23 cellular contexts compared by ENCODE assay signal in the genomic region with DNA sequence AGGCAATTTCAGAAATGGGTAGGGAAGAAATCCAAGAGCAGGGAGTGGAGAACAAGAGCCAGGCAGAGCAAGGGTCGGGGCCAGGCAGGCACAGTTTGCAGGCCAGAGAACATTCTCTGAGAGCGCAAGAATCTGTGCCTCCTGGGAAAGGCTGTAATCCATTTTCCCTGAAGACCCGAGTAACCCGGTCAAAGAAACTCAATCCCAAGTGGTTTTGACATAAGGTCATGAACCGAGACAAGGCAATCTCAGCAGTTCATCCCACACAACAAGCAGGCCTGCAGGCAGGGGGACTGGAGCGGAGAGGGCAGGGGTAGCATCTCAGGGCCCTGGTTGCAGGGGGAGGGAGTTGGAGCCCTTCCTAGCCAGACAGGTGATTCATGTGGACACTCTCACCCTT.
"Had no signal": no experiment of that assay in that cellular context is flagged by ENCODE, and none has a peak within 500 bp of the region (broad histone marks: within the 10 kb centered on the region; RNA-seq: fewer than 3 reads in every experiment).

No MANE protein-coding gene starts in this region.

- H3K27ac ChIP-seq: colonic mucosa, esophagus squamous epithelium, gastrocnemius medialis, lower lobe of right lung, tibial artery had no signal

- H3K27me3 ChIP-seq: colonic mucosa had no signal

- ATAC-seq: left colon had no signal

- H3K4me3 ChIP-seq: colonic mucosa, esophagus squamous epithelium, gastrocnemius medialis, lower lobe of right lung, tibial artery had no signal

- H3K9me3 ChIP-seq: colonic mucosa, esophagus squamous epithelium, gastrocnemius medialis, lower lobe of right lung, tibial artery had no signal

- H3K27ac Mint-ChIP-seq: activated B cell treated with CpG ODN at 0.5 μM for 24 hours; activated CD4-positive, alpha-beta T cell treated with anti-CD3 and anti-CD28 coated beads for 36 hours; activated naive CD8-positive, alpha-beta T cell treated with anti-CD3 and anti-CD28 coated beads for 36 hours; endodermal cell; progenitor cell of endocrine pancreas; stimulated activated naive CD8-positive, alpha-beta T cell treated with anti-CD3 and anti-CD28 coated beads, Interleukin-15, Interleukin-2, amounts not matched to agents 100 ng/mL and 50 ng/mL, for 24 hours; T-cell had no signal

- H3K36me3 Mint-ChIP-seq: T-cell had no signal

- H3K36me3 ChIP-seq: colonic mucosa, esophagus squamous epithelium, gastrocnemius medialis, lower lobe of right lung, tibial artery had no signal

- H3K4me3 Mint-ChIP-seq: activated B cell treated with CpG ODN at 0.5 μM for 24 hours; activated naive CD8-positive, alpha-beta T cell treated with anti-CD3 and anti-CD28 coated beads for 36 hours; stimulated activated naive CD8-positive, alpha-beta T cell treated with anti-CD3 and anti-CD28 coated beads, Interleukin-15, Interleukin-2, amounts not matched to agents 100 ng/mL and 50 ng/mL, for 24 hours had no signal

- DNase-seq: activated B cell treated with CpG ODN at 0.5 μM for 24 hours; activated CD4-positive, alpha-beta T cell treated with anti-CD3 and anti-CD28 coated beads for 36 hours; activated CD4-positive, alpha-beta T cell treated with anti-CD3 and anti-CD28 coated beads, Interleukin-2, amount 50 U/mL, for 48 hours; activated naive CD4-positive, alpha-beta T cell treated with Interleukin-2 at 50 U/mL for 16 hours; activated naive CD8-positive, alpha-beta T cell treated with anti-CD3 and anti-CD28 coated beads for 36 hours; activated T-cell treated with anti-CD3 and anti-CD28 coated beads, Interleukin-2, amount 50 U/mL, for 48 hours; amniotic stem cell; colonic mucosa; endodermal cell; esophagus squamous epithelium; gastrocnemius medialis; hippocampal formation; islet precursor cell; left colon; lower lobe of right lung; naive B cell; retina; stimulated activated CD4-positive, alpha-beta T cell treated with anti-CD3 and anti-CD28 coated beads, Interleukin-12 subunit alpha, Interleukin-12 subunit beta, amount 100 ng/mL, for 4 hours; stimulated activated CD4-positive, alpha-beta T cell treated with anti-CD3 and anti-CD28 coated beads, Interleukin-4, amount 100 ng/mL, for 4 hours; T-cell; tibial artery had no signal
